In genomic region chr10:126857178-126857806, GRCh38 we compare ENCODE assay signal across 23 cellular contexts.
"Had no signal": no experiment of that assay in that cellular context is flagged by ENCODE, and none has a peak within 500 bp of the region (broad histone marks: within the 10 kb centered on the region; RNA-seq: fewer than 3 reads in every experiment).

No MANE protein-coding gene starts in this region.

- H3K27ac ChIP-seq: body of pancreas, cardiac muscle cell, left lung, parathyroid adenoma, thoracic aorta, upper lobe of left lung had no signal

- H3K4me3 ChIP-seq: body of pancreas, cardiac muscle cell, left lung, thoracic aorta, upper lobe of left lung had no signal

- H3K4me3 Mint-ChIP-seq: activated CD4-positive, alpha-beta memory T cell treated with anti-CD3 and anti-CD28 coated beads for 36 hours; activated naive CD8-positive, alpha-beta T cell treated with anti-CD3 and anti-CD28 coated beads, Interleukin-2, amount 50 U/mL, for 24 hours; immature natural killer cell; nephron had no signal

- H3K27me3 Mint-ChIP-seq: activated CD4-positive, alpha-beta memory T cell treated with anti-CD3 and anti-CD28 coated beads for 36 hours; activated naive CD8-positive, alpha-beta T cell treated with anti-CD3 and anti-CD28 coated beads, Interleukin-2, amount 50 U/mL, for 24 hours had no signal

- H3K36me3 Mint-ChIP-seq: activated CD4-positive, alpha-beta memory T cell treated with anti-CD3 and anti-CD28 coated beads for 36 hours; immature natural killer cell had no signal

- H3K9me3 Mint-ChIP-seq: activated CD4-positive, alpha-beta memory T cell treated with anti-CD3 and anti-CD28 coated beads for 36 hours; activated naive CD8-positive, alpha-beta T cell treated with anti-CD3 and anti-CD28 coated beads, Interleukin-2, amount 50 U/mL, for 24 hours; nephron had no signal

- DNase-seq: activated CD4-positive, alpha-beta memory T cell treated with anti-CD3 and anti-CD28 coated beads for 36 hours; activated CD4-positive, alpha-beta T cell treated with anti-CD3 and anti-CD28 coated beads for 48 hours; activated effector memory CD4-positive, alpha-beta T cell treated with anti-CD3 and anti-CD28 coated beads, Interleukin-2, amount 50 U/mL, for 16 hours; activated naive CD4-positive, alpha-beta T cell treated with anti-CD3 and anti-CD28 coated beads, Interleukin-2, amount 50 U/mL, for 16 hours; activated naive CD8-positive, alpha-beta T cell treated with anti-CD3 and anti-CD28 coated beads, Interleukin-2, amount 50 U/mL, for 24 hours; activated T-cell treated with anti-CD3 and anti-CD28 coated beads for 4 hours; body of pancreas; effector memory CD4-positive, alpha-beta T cell; foreskin melanocyte; immature natural killer cell; kidney glomerular epithelial cell; left lung; midbrain; nucleus accumbens; right cardiac atrium; stimulated activated CD4-positive, alpha-beta T cell treated with anti-CD3 and anti-CD28 coated beads, Interleukin-4, amount 100 ng/mL, for 24 hours; stimulated activated naive CD4-positive, alpha-beta T cell treated with Interleukin-2 at 50 U/mL for 16 hours; T-helper 2 cell; upper lobe of left lung had no signal

- H3K27ac Mint-ChIP-seq: activated CD4-positive, alpha-beta memory T cell treated with anti-CD3 and anti-CD28 coated beads for 36 hours; activated naive CD8-positive, alpha-beta T cell treated with anti-CD3 and anti-CD28 coated beads, Interleukin-2, amount 50 U/mL, for 24 hours; immature natural killer cell; nephron had no signal

- H3K4me1 Mint-ChIP-seq: activated naive CD8-positive, alpha-beta T cell treated with anti-CD3 and anti-CD28 coated beads, Interleukin-2, amount 50 U/mL, for 24 hours; immature natural killer cell had no signal
